In the genomic region with DNA sequence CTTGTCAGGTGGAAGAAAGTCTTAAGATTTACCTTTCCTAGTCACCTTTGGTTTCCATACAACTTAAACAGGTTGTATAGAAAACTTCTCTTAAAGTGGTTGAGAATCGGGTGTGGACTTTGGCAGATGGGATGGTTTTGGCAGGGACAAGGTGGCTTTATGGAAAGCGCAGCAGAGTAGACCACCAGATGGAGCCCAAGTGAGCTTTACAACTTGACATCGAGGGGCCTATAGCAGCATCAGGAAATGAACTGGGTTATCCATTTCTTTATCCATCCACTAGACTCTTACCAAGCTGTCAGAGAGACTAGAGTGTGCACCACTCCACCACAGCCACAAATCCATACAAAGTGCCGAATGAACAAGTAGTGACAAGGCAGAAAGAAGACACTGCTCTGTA, we compare ENCODE assay signal across 9 cellular contexts.
A peak's percentile ranks its signal among the peaks of the same experiment; 100 is the strongest.
DNase-seq lines count a peak whose midpoint lies in the region; ATAC-seq and TF ChIP-seq lines count a peak whose summit lies in the region.
"Had no signal": no experiment of that assay in that cellular context is flagged by ENCODE, and none has a peak within 500 bp of the region (broad histone marks: within the 10 kb centered on the region; RNA-seq: fewer than 3 reads in every experiment).

No MANE protein-coding gene starts in this region.

- H3K36me3 ChIP-seq in cardiac muscle cell, result no peaks in the 10 kb centered on the region
- H3K36me3 ChIP-seq in spleen, result no peaks in the 10 kb centered on the region

- peak overlapping the region; percentile 3 for H3K27ac Mint-ChIP-seq in activated T-cell treated with anti-CD3 and anti-CD28 coated beads, Interleukin-2, amount 50 U/mL, for 24 hours
- H3K27ac Mint-ChIP-seq: dendritic cell treated with granulocyte-macrophage colony-stimulating factor and Interleukin-4, amounts not matched to agents 40 ng/mL and 50 ng/mL, for 4 days had no signal

- H3K36me3 Mint-ChIP-seq in activated T-cell treated with anti-CD3 and anti-CD28 coated beads, Interleukin-2, amount 50 U/mL, for 24 hours (ENCODE audit: low read depth), result no peaks in the 10 kb centered on the region

- no peak overlapping the region for H3K27ac ChIP-seq in cardiac muscle cell
- H3K27ac ChIP-seq in spleen, result no peak overlapping the region

- peak overlapping the region; percentile 25 for H3K4me3 Mint-ChIP-seq in activated T-cell treated with anti-CD3 and anti-CD28 coated beads, Interleukin-2, amount 50 U/mL, for 24 hours
- H3K4me3 Mint-ChIP-seq: dendritic cell treated with granulocyte-macrophage colony-stimulating factor and Interleukin-4, amounts not matched to agents 40 ng/mL and 50 ng/mL, for 4 days had no signal

- TF ChIP-seq POLR2A in spleen (IDR thresholded peaks at IDR 0.05), result no peak

- no peaks in the 10 kb centered on the region for H3K27me3 Mint-ChIP-seq in activated T-cell treated with anti-CD3 and anti-CD28 coated beads, Interleukin-2, amount 50 U/mL, for 24 hours
- H3K27me3 Mint-ChIP-seq: dendritic cell treated with granulocyte-macrophage colony-stimulating factor and Interleukin-4, amounts not matched to agents 40 ng/mL and 50 ng/mL, for 4 days had no signal

- peaks cover 71% of the 10 kb centered on the region for H3K4me1 Mint-ChIP-seq in activated T-cell treated with anti-CD3 and anti-CD28 coated beads, Interleukin-2, amount 50 U/mL, for 24 hours (ENCODE audit: low read depth)

- H3K4me1 ChIP-seq in cardiac muscle cell (ENCODE audit: low read depth) (peaks cover 3% of the 10 kb centered on the region), spleen (peaks cover 0 to 22% (median 9%) of the 10 kb centered on the region in 6 donors)

- ATAC-seq in HG02610 (IDR thresholded peaks at IDR 0.05; ENCODE audit: unreplicated experiment), result peak; percentile 79

- no peaks in the 10 kb centered on the region for H3K9me3 Mint-ChIP-seq in activated T-cell treated with anti-CD3 and anti-CD28 coated beads, Interleukin-2, amount 50 U/mL, for 24 hours
- H3K9me3 Mint-ChIP-seq: dendritic cell treated with granulocyte-macrophage colony-stimulating factor and Interleukin-4, amounts not matched to agents 40 ng/mL and 50 ng/mL, for 4 days had no signal

- DNase-seq in NCI-H1417 (lab: John Stamatoyannopoulos, UW), result peak in 2 of 3 experiments; percentile 34 to 67
- DNase-seq in NCI-H1417 treated with DMSO at 0.1 percent for 48 hours (lab: John Stamatoyannopoulos, UW), result no peak
- DNase-seq in NCI-H526 treated with DMSO at 0.1 percent for 48 hours (lab: John Stamatoyannopoulos, UW), result peak; percentile 59
- peak; percentile 58 for DNase-seq in activated T-cell treated with anti-CD3 and anti-CD28 coated beads, Interleukin-2, amount 50 U/mL, for 24 hours
- peak; percentile 63 for DNase-seq in cardiac muscle cell (ENCODE audit: low read depth in 1 of 2, low spot score in 1 of 2)
- no peak for DNase-seq in spleen
- no peak for DNase-seq in HPDE6-E6E7 (ENCODE audit: extremely low spot score)

- TF ChIP-seq CTCF in cardiac muscle cell (IDR thresholded peaks at IDR 0.05; ENCODE audit: low read depth, low read length) (peak; percentile 49), spleen (IDR thresholded peaks at IDR 0.05 in 8 of 11, conservative IDR thresholded peaks at IDR 0.05 in 3 of 11) (peak; percentile 33 to 77 (median 68))

- 35 to 48% (median 38%) methylated on average over 4 of the region's 4 CpGs for WGBS in spleen, 5 donors

- intact Hi-C loops in spleen (cut with DNase I; ENCODE audit: low total_unique reads), result loop anchor here (5.0 kb wide), 1 partner anchor 259 kb away; no protein-coding TSS in a partner anchor

- no peak overlapping the region for H3K4me3 ChIP-seq in cardiac muscle cell
- H3K4me3 ChIP-seq in spleen, result no peak overlapping the region

- H3K9me3 ChIP-seq in cardiac muscle cell (ENCODE audit: low read depth) (no peaks in the 10 kb centered on the region), spleen (no peaks in the 10 kb centered on the region)

- H3K27me3 ChIP-seq in cardiac muscle cell, result no peaks in the 10 kb centered on the region
- H3K27me3 ChIP-seq in spleen (replicated peaks in 1 of 7), result no peaks in the 10 kb centered on the region

Comparison
In these comparisons a context has a peak if more than half of its experiments do, and no peak if none do; other contexts are left out.
1. DNase-seq: peak in NCI-H1417 (2 of 3), NCI-H526 treated with DMSO at 0.1 percent for 48 hours (single experiment), activated T-cell treated with anti-CD3 and anti-CD28 coated beads, Interleukin-2, amount 50 U/mL, for 24 hours (single experiment) and cardiac muscle cell (2 of 2); none in NCI-H1417 treated with DMSO at 0.1 percent for 48 hours (single experiment), spleen (single experiment) and HPDE6-E6E7 (single experiment).